Comparison of ENCODE assay signal across 20 cellular contexts in the genomic region with DNA sequence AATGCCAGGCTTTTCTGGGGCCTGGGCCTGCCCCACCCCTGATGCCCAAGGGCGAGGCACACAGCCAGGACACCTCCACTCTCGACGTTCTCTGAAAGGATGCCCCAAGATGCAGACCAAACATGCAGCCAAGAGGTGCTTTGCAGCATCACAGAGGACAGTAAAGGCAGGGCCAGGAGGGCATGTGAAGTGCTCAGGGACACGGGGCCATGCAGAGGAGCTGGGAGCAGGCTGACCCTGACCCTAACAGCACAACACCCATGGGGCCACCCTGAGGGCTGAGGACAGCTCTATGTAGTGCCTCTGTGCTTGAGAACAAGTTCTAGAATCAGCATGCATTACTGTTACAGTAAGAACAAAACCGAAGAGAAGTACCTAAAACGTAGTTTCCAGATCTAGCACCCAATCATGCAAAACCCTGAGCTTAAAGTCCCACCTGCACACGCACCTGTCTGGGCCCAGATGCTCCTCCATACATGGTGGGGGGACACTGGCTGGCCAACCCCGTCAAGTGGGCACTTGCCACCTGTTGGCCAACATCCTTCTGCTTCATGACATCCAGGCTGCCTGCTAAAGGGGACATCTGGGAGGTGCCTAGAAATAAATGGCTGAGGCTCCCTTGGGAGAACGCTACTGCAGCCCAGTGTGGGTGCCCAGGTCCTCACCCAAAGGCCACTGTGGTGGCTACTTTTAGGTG. TPM values are rescaled to one million over a fixed set of nuclear protein-coding genes. Genes with fewer than 3 reads are reported as not detected.
DNase-seq lines count a peak whose midpoint lies in the region; TF ChIP-seq lines count a peak whose summit lies in the region.
"Had no signal": no experiment of that assay in that cellular context is flagged by ENCODE, and none has a peak within 500 bp of the region (broad histone marks: within the 10 kb centered on the region; RNA-seq: fewer than 3 reads in every experiment).

No MANE protein-coding gene starts in this region.

- H3K9me3 ChIP-seq in BLaER1 treated with 17β-estradiol and CSF1 and Interleukin-3, amounts not matched to agents 10 nM and 100 nM (replicated peaks in 1 of 11) = peaks cover 0 to 10% (median 0%) of the 10 kb centered on the region in 11 experiments; a peak in 6 of 22 replicates
- H3K9me3 ChIP-seq in Loucy (ENCODE audit: insufficient read depth, low read depth, low read length) (no peaks in the 10 kb centered on the region), fibroblast of lung (ENCODE audit: control insufficient read depth, insufficient read depth, low read depth, low read length) (no peaks in the 10 kb centered on the region), trophoblast cell (ENCODE audit: insufficient read depth, low read depth, low read length) (peaks cover 2% of the 10 kb centered on the region)
- H3K9me3 ChIP-seq: ascending aorta had no signal

- H3K18ac ChIP-seq in trophoblast cell (ENCODE audit: low read length) = peak overlapping the region; percentile 55

- peaks cover 84 to 100% (median 96%) of the 10 kb centered on the region in 11 experiments for H4K20me1 ChIP-seq in BLaER1 treated with 17β-estradiol and CSF1 and Interleukin-3, amounts not matched to agents 10 nM and 100 nM
- H4K20me1 ChIP-seq in Loucy (ENCODE audit: insufficient read depth, low read length, poor library complexity, severe bottlenecking) (peaks cover 100% of the 10 kb centered on the region), fibroblast of lung (ENCODE audit: control insufficient read depth, extremely low read depth, insufficient read depth, low read length) (no peaks in the 10 kb centered on the region)

- H3K9me2 ChIP-seq in Loucy (replicated peaks; ENCODE audit: low read depth, low read length) = no peaks in the 10 kb centered on the region

- H3K79me2 ChIP-seq in Loucy (ENCODE audit: insufficient read depth, low read length) (peaks cover 100% of the 10 kb centered on the region), fibroblast of lung (ENCODE audit: control insufficient read depth, insufficient read depth, low read length) (peaks cover 63% of the 10 kb centered on the region), trophoblast cell (ENCODE audit: control insufficient read depth, insufficient read depth, low read length, poor library complexity) (peaks cover 13% of the 10 kb centered on the region)

- H3F3A ChIP-seq in Loucy (ENCODE audit: low read depth) = no peaks in the 10 kb centered on the region

- no peak overlapping the region for H3K23ac ChIP-seq in trophoblast cell (ENCODE audit: low read length)

- H3K4me3 ChIP-seq in BLaER1 treated with 17β-estradiol and CSF1 and Interleukin-3, amounts not matched to agents 10 nM and 100 nM = no peak overlapping the region
- peak overlapping the region; percentile 24 for H3K4me3 ChIP-seq in Loucy (ENCODE audit: low read length, poor library complexity, severe bottlenecking)
- no peak overlapping the region for H3K4me3 ChIP-seq in fibroblast of lung (replicated peaks in 1 of 4; ENCODE audit: control extremely low read depth in 1 of 4, insufficient read depth in 1 of 4, low read depth in 3 of 4, low read length in 4 of 4)
- no peak overlapping the region for H3K4me3 ChIP-seq in trophoblast cell (ENCODE audit: low read depth, low read length)
- H3K4me3 ChIP-seq: ascending aorta, hepatocyte, SK-N-MC had no signal

- H3K79me1 ChIP-seq in trophoblast cell (ENCODE audit: low read length) = peaks cover 22% of the 10 kb centered on the region

- no peak overlapping the region for H4K8ac ChIP-seq in trophoblast cell (ENCODE audit: low read depth, low read length)

- no peak for DNase-seq in fibroblast of lung (ENCODE audit: low read depth in 2 of 2)
- no peak for DNase-seq in trophoblast cell
- no peak for DNase-seq in glomerular visceral epithelial cell (ENCODE audit: extremely low spot score)
- DNase-seq in NK-92 (lab: John Stamatoyannopoulos, UW; ENCODE audit: unreplicated experiment) = no peak
- DNase-seq in activated effector memory CD4-positive, alpha-beta T cell treated with Interleukin-2 at 50 U/mL for 16 hours = no peak
- DNase-seq: activated naive CD4-positive, alpha-beta T cell treated with anti-CD3 and anti-CD28 coated beads, Interleukin-2, amount 50 U/mL, for 16 hours; activated T-cell treated with anti-CD3 and anti-CD28 coated beads, Interleukin-2, amount 50 U/mL, for 48 hours; DND-41; effector memory CD8-positive, alpha-beta T cell; mesendoderm; NCI-H1092; NCI-H2029 treated with DMSO at 0.1 percent for 48 hours; PC-3; substantia nigra had no signal

- H3K27me3 ChIP-seq in BLaER1 treated with 17β-estradiol and CSF1 and Interleukin-3, amounts not matched to agents 10 nM and 100 nM = no peaks in the 10 kb centered on the region
- no peaks in the 10 kb centered on the region for H3K27me3 ChIP-seq in Loucy (ENCODE audit: insufficient read depth, low read length, poor library complexity, severe bottlenecking)
- H3K27me3 ChIP-seq in fibroblast of lung (ENCODE audit: control insufficient read depth, insufficient read depth, low read length) = no peaks in the 10 kb centered on the region
- H3K27me3 ChIP-seq in trophoblast cell (ENCODE audit: insufficient read depth, low read length) = no peaks in the 10 kb centered on the region
- H3K27me3 ChIP-seq: ascending aorta, hepatocyte had no signal

- peak overlapping the region; percentile 29 to 88 (median 77); a peak in 21 of 22 replicates for H3K4me2 ChIP-seq in BLaER1 treated with 17β-estradiol and CSF1 and Interleukin-3, amounts not matched to agents 10 nM and 100 nM
- peak overlapping the region; percentile 98 for H3K4me2 ChIP-seq in Loucy (ENCODE audit: low read depth, low read length, poor library complexity, severe bottlenecking)
- no peak overlapping the region for H3K4me2 ChIP-seq in fibroblast of lung (ENCODE audit: extremely low read depth, insufficient read depth, low read length)
- H3K4me2 ChIP-seq in trophoblast cell (ENCODE audit: low read length) = no peak overlapping the region
- H3K4me2 ChIP-seq: hepatocyte, KMS-11 had no signal

- H2BK120ac ChIP-seq in trophoblast cell (ENCODE audit: insufficient read depth, low read length, poor library complexity) = no peak overlapping the region

- peak overlapping the region in 2 of 11 experiments; percentile 37 to 51; a peak in 3 of 22 replicates for H3K9ac ChIP-seq in BLaER1 treated with 17β-estradiol and CSF1 and Interleukin-3, amounts not matched to agents 10 nM and 100 nM
- H3K9ac ChIP-seq in Loucy (ENCODE audit: low read depth, low read length, poor library complexity, severe bottlenecking) = no peak overlapping the region
- H3K9ac ChIP-seq in fibroblast of lung (ENCODE audit: insufficient read depth, low read length) = no peak overlapping the region
- no peak overlapping the region for H3K9ac ChIP-seq in trophoblast cell (ENCODE audit: low read length)
- H3K9ac ChIP-seq: KMS-11 had no signal

- H2BK12ac ChIP-seq in trophoblast cell (ENCODE audit: low read length) = no peak overlapping the region

- peaks cover 47 to 89% (median 81%) of the 10 kb centered on the region in 10 experiments for H3K4me1 ChIP-seq in BLaER1 treated with 17β-estradiol and CSF1 and Interleukin-3, amounts not matched to agents 10 nM and 100 nM
- peaks cover 51% of the 10 kb centered on the region for H3K4me1 ChIP-seq in Loucy (ENCODE audit: insufficient read depth, low read length, poor library complexity, severe bottlenecking)
- peaks cover 46% of the 10 kb centered on the region for H3K4me1 ChIP-seq in fibroblast of lung (ENCODE audit: control insufficient read depth, extremely low read depth, insufficient read depth, low read length)
- peaks cover 42 to 52% of the 10 kb centered on the region in 2 experiments for H3K4me1 ChIP-seq in trophoblast cell (ENCODE audit: control insufficient read depth in 1 of 2, insufficient read depth in 2 of 2, low read length in 2 of 2)

- WGBS in trophoblast cell (ENCODE audit: extremely low coverage, insufficient coverage, insufficient read length) = no CpG with 5 or more reads among the region's 9 CpGs

- H2AFZ ChIP-seq in Loucy (ENCODE audit: low read length) = no peak overlapping the region
- no peak overlapping the region for H2AFZ ChIP-seq in fibroblast of lung (ENCODE audit: low read length)
- no peak overlapping the region for H2AFZ ChIP-seq in trophoblast cell (ENCODE audit: insufficient read depth, low read length, poor library complexity)
- H2AFZ ChIP-seq: hepatocyte had no signal

- H4K12ac ChIP-seq in trophoblast cell (ENCODE audit: low read depth, low read length) = no peak overlapping the region

- peak overlapping the region; percentile 4 for H2AK5ac ChIP-seq in trophoblast cell (ENCODE audit: low read length)

- peaks cover 0 to 18% (median 0%) of the 10 kb centered on the region in 11 experiments; a peak in 7 of 22 replicates for H3K36me3 ChIP-seq in BLaER1 treated with 17β-estradiol and CSF1 and Interleukin-3, amounts not matched to agents 10 nM and 100 nM
- H3K36me3 ChIP-seq in Loucy (ENCODE audit: insufficient read depth, low read length) = peaks cover 100% of the 10 kb centered on the region
- peaks cover 2% of the 10 kb centered on the region for H3K36me3 ChIP-seq in fibroblast of lung (ENCODE audit: control insufficient read depth, insufficient read depth, low read length)
- H3K36me3 ChIP-seq in trophoblast cell (ENCODE audit: control insufficient read depth in 1 of 2, insufficient read depth in 2 of 2, low read length in 2 of 2) = peaks cover 4 to 6% of the 10 kb centered on the region in 2 experiments
- H3K36me3 ChIP-seq: ascending aorta had no signal

- H3K27ac ChIP-seq in BLaER1 treated with 17β-estradiol and CSF1 and Interleukin-3, amounts not matched to agents 10 nM and 100 nM = peak overlapping the region in 3 of 11 experiments; percentile 4 to 45 (median 36); a peak in 3 of 22 replicates
- H3K27ac ChIP-seq in fibroblast of lung (ENCODE audit: insufficient read depth, low read length) = peak overlapping the region; percentile 92
- no peak overlapping the region for H3K27ac ChIP-seq in trophoblast cell (ENCODE audit: low read depth, low read length)
- H3K27ac ChIP-seq: hepatocyte, KMS-11, SK-N-MC had no signal

- TF ChIP-seq CTCF in Loucy (conservative IDR thresholded peaks at IDR 0.05; ENCODE audit: low read length) = no peak
- TF ChIP-seq CTCF in fibroblast of lung (conservative IDR thresholded peaks at IDR 0.05 in 1 of 2, IDR thresholded peaks at IDR 0.05 in 1 of 2; ENCODE audit: low read depth in 1 of 2, low read length in 2 of 2) = no peak

- no peak overlapping the region for H4K91ac ChIP-seq in trophoblast cell (ENCODE audit: low read depth, low read length)

- no peak overlapping the region for H2BK5ac ChIP-seq in trophoblast cell (ENCODE audit: low read depth, low read length, poor library complexity)

- H3K4ac ChIP-seq in trophoblast cell (ENCODE audit: low read depth, low read length) = peak overlapping the region; percentile 13

- no peak overlapping the region for H3K14ac ChIP-seq in trophoblast cell (ENCODE audit: low read length)

RNA-seq across cellular contexts. Expression of gene HS6ST1, which starts 15.4 kb away (rescaled TPM):
- 26.7 and 59.9 TPM in 2 replicates for total RNA-seq in fibroblast of lung
- 16.1 and 16.6 TPM in 2 replicates for polyA plus RNA-seq in fibroblast of lung
- polyA plus RNA-seq in fibroblast of lung (2012) = 37.2 and 37.3 TPM in 2 replicates
- 31.5 and 35.7 TPM in 2 replicates for polyA minus RNA-seq in fibroblast of lung (ENCODE audit: low replicate concordance)
- 26.6 and 27.7 TPM in 2 replicates for polyA plus RNA-seq in trophoblast cell (2013)

Comparison
In these comparisons a context has a peak if more than half of its experiments do, and no peak if none do; other contexts are left out.
1. H3K4me2 ChIP-seq: peak in BLaER1 treated with 17β-estradiol and CSF1 and Interleukin-3, amounts not matched to agents 10 nM and 100 nM (11 of 11) and Loucy (single experiment); none in fibroblast of lung (single experiment) and trophoblast cell (single experiment).